Comparison of ENCODE assay signal across 20 cellular contexts in the genomic region with DNA sequence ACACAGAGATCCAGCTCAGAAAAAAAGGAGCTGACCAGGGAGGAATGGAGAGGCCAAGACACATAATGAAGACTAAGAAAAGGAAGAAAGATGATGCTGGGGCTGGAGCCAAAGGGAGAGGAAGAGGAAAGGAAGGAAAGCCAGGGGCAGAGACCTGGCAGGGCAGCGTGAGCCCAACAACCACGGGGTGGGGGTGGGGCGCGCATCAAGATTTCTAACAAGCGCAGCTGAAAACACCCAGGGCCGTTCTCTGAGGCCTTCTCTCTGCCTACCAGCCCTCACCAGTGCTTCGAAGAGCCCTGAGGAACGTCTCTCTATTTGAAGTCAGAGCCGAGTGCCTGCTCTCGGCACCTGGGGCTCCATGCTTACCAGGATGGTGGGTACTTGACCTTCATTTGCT.
"Had no signal": no experiment of that assay in that cellular context is flagged by ENCODE, and none has a peak within 500 bp of the region (broad histone marks: within the 10 kb centered on the region; RNA-seq: fewer than 3 reads in every experiment).

No MANE protein-coding gene starts in this region.

- H3K36me3 ChIP-seq: adrenal gland, lower lobe of right lung, tibial nerve, vagina had no signal

- ATAC-seq: effector memory CD8-positive, alpha-beta T cell; left cardiac atrium; lower lobe of right lung; right cardiac atrium had no signal

- H3K27ac Mint-ChIP-seq: activated CD4-positive, alpha-beta memory T cell treated with anti-CD3 and anti-CD28 coated beads, Interleukin-2, amount 10 ng/mL, durations not matched to agents 7 days and 5 days; dendritic cell treated with granulocyte-macrophage colony-stimulating factor and Interleukin-4, amounts not matched to agents 40 ng/mL and 50 ng/mL, for 4 days; progenitor cell of endocrine pancreas had no signal

- H3K9me3 Mint-ChIP-seq: activated CD4-positive, alpha-beta memory T cell treated with anti-CD3 and anti-CD28 coated beads, Interleukin-2, amount 10 ng/mL, durations not matched to agents 7 days and 5 days; activated T-cell treated with anti-CD3 and anti-CD28 coated beads, Interleukin-2, amount 50 U/mL, for 72 hours; central memory CD8-positive, alpha-beta T cell; dendritic cell treated with granulocyte-macrophage colony-stimulating factor and Interleukin-4, amounts not matched to agents 40 ng/mL and 50 ng/mL, for 4 days; effector memory CD8-positive, alpha-beta T cell had no signal

- H3K9me3 ChIP-seq: adrenal gland, lower lobe of right lung, tibial nerve, vagina had no signal

- H3K27me3 ChIP-seq: vagina had no signal

- H3K27ac ChIP-seq: adrenal gland, epithelial cell of prostate, lower lobe of right lung, tibial nerve, vagina had no signal

- H3K4me3 ChIP-seq: adrenal gland, lower lobe of right lung, tibial nerve, vagina had no signal

- H3K4me1 ChIP-seq: adrenal gland, lower lobe of right lung, tibial nerve, vagina had no signal

- H3K27me3 Mint-ChIP-seq: central memory CD8-positive, alpha-beta T cell; effector memory CD8-positive, alpha-beta T cell had no signal

- FAIRE-seq: small intestine had no signal

- H3K4me3 Mint-ChIP-seq: activated CD4-positive, alpha-beta memory T cell treated with anti-CD3 and anti-CD28 coated beads, Interleukin-2, amount 10 ng/mL, durations not matched to agents 7 days and 5 days; central memory CD8-positive, alpha-beta T cell; dendritic cell treated with granulocyte-macrophage colony-stimulating factor and Interleukin-4, amounts not matched to agents 40 ng/mL and 50 ng/mL, for 4 days had no signal

- DNase-seq: activated CD4-positive, alpha-beta memory T cell treated with anti-CD3 and anti-CD28 coated beads, Interleukin-2, amount 10 ng/mL, durations not matched to agents 7 days and 5 days; activated CD4-positive, alpha-beta T cell treated with anti-CD3 and anti-CD28 coated beads for 1 hour; activated CD8-positive, alpha-beta memory T cell treated with anti-CD3 and anti-CD28 coated beads, Interleukin-2, amount 50 U/mL, for 4 hours; activated naive CD4-positive, alpha-beta T cell treated with Interleukin-2 at 50 U/mL for 16 hours; activated T-cell treated with anti-CD3 and anti-CD28 coated beads, Interleukin-2, amount 50 U/mL, for 72 hours; adrenal gland; effector memory CD8-positive, alpha-beta T cell; hippocampal formation; left cardiac atrium; lower lobe of right lung; midbrain; nucleus accumbens; right cardiac atrium; small intestine had no signal
